In genomic region chr16:85153046-85153445, GRCh38 we compare ENCODE assay signal across 18 cellular contexts. TPM values are rescaled to one million over a fixed set of nuclear protein-coding genes. Genes with fewer than 3 reads are reported as not detected.
DNase-seq lines count a peak whose midpoint lies in the region; ATAC-seq, FAIRE-seq and TF ChIP-seq lines count a peak whose summit lies in the region.
"Had no signal": no experiment of that assay in that cellular context is flagged by ENCODE, and none has a peak within 500 bp of the region (broad histone marks: within the 10 kb centered on the region; RNA-seq: fewer than 3 reads in every experiment).

No MANE protein-coding gene starts in this region.

- H3K9me2 ChIP-seq in MM.1S (replicated peaks; ENCODE audit: insufficient read depth, low read length) = no peaks in the 10 kb centered on the region

- H3K4me1 ChIP-seq in HepG2 (ENCODE audit: insufficient read depth, low read length) (peaks cover 71% of the 10 kb centered on the region), right lobe of liver (peaks cover 0 to 27% (median 11%) of the 10 kb centered on the region in 4 donors), SJCRH30 (peaks cover 47% of the 10 kb centered on the region), esophagus muscularis mucosa (peaks cover 49 to 52% (median 51%) of the 10 kb centered on the region in 4 donors), skeletal muscle tissue (ENCODE audit: control insufficient read depth in 3 of 3, insufficient read depth in 3 of 3, low read length in 3 of 3) (peaks cover 58 to 64% (median 60%) of the 10 kb centered on the region in 3 donors), MM.1S (ENCODE audit: low read length) (no peaks in the 10 kb centered on the region)

- H3K36me3 ChIP-seq in HepG2 (replicated peaks in 1 of 2; ENCODE audit: control insufficient read depth in 1 of 2, insufficient read depth in 2 of 2, low read length in 2 of 2) (no peaks in the 10 kb centered on the region), right lobe of liver (no peaks in the 10 kb centered on the region), SJCRH30 (no peaks in the 10 kb centered on the region), esophagus muscularis mucosa (no peaks in the 10 kb centered on the region), skeletal muscle tissue (ENCODE audit: control insufficient read depth in 3 of 3, insufficient read depth in 3 of 3, low read length in 3 of 3) (no peaks in the 10 kb centered on the region), MM.1S (replicated peaks; ENCODE audit: insufficient read depth, low read length) (no peaks in the 10 kb centered on the region)
- H3K36me3 ChIP-seq: BLaER1 treated with 17β-estradiol and CSF1 and Interleukin-3, amounts not matched to agents 10 nM and 100 nM had no signal

- TF ChIP-seq CTCF in HepG2 (CRISPR knock-in tag; IDR thresholded peaks at IDR 0.05) (no peak), right lobe of liver (IDR thresholded peaks at IDR 0.05) (no peak), esophagus muscularis mucosa (IDR thresholded peaks at IDR 0.05) (no peak), MM.1S (IDR thresholded peaks at IDR 0.05; ENCODE audit: low read length) (no peak)

- 79% methylated on average over 8 of the region's 8 CpGs for WGBS in HepG2 (ENCODE audit: low lambda C conversion rate)
- WGBS in right lobe of liver (ENCODE audit: insufficient coverage, low coverage, low lambda C conversion rate, missing lambda C conversion rate) = 81% methylated on average over 7 of the region's 8 CpGs
- WGBS in esophagus muscularis mucosa = 85% methylated on average over 8 of the region's 8 CpGs

- no peak for ATAC-seq in HepG2
- no peak for ATAC-seq in right lobe of liver
- ATAC-seq: Panc1 had no signal

- TF ChIP-seq POLR2A in HepG2 (IDR thresholded peaks at IDR 0.05; ENCODE audit: insufficient read depth in 1 of 2, low read depth in 2 of 2, low read length in 2 of 2) = no peak
- TF ChIP-seq POLR2A in right lobe of liver (IDR thresholded peaks at IDR 0.05) = no peak
- no peak for TF ChIP-seq POLR2A in esophagus muscularis mucosa (IDR thresholded peaks at IDR 0.05; ENCODE audit: low read depth)

- H2AFZ ChIP-seq in HepG2 (ENCODE audit: low read length) (no peak overlapping the region), MM.1S (ENCODE audit: low read length) (no peak overlapping the region)

- TF ChIP-seq RAD21 in HepG2 (CRISPR knock-in tag; IDR thresholded peaks at IDR 0.05) = no peak

- H3K4me3 ChIP-seq in HepG2 (replicated peaks in 1 of 3; ENCODE audit: insufficient read depth in 1 of 3, low read depth in 2 of 3, low read length in 3 of 3) (no peak overlapping the region), right lobe of liver (no peak overlapping the region), SJCRH30 (no peak overlapping the region), esophagus muscularis mucosa (no peak overlapping the region), skeletal muscle tissue (ENCODE audit: low read length in 3 of 3) (peak overlapping the region in 1 of 3 donors; percentile 29), MM.1S (ENCODE audit: low read length) (no peak overlapping the region)
- H3K4me3 ChIP-seq: BLaER1 treated with 17β-estradiol and CSF1 and Interleukin-3, amounts not matched to agents 10 nM and 100 nM had no signal

- in situ Hi-C loops in HepG2 (cut with HindIII; ENCODE audit: extremely low pct_ligation_motif_present, low pct_unique_long_range_greater_than_20kb) = loop anchor here (10.0 kb wide), 1 partner anchor 62 kb away; no protein-coding TSS in a partner anchor

- CTCF ChIA-PET in HepG2 (lab: Yijun Ruan, JAX; ENCODE audit: low intra/inter-chr PET ratio, low total read pairs) = no interaction called here

- H3K9me3 ChIP-seq in HepG2 (ENCODE audit: low read length) = no peaks in the 10 kb centered on the region
- H3K9me3 ChIP-seq in right lobe of liver = no peaks in the 10 kb centered on the region
- no peaks in the 10 kb centered on the region for H3K9me3 ChIP-seq in SJCRH30 (replicated peaks)
- no peaks in the 10 kb centered on the region for H3K9me3 ChIP-seq in esophagus muscularis mucosa
- no peaks in the 10 kb centered on the region for H3K9me3 ChIP-seq in skeletal muscle tissue (ENCODE audit: control insufficient read depth in 3 of 3, low read length in 3 of 3)
- no peaks in the 10 kb centered on the region for H3K9me3 ChIP-seq in MM.1S (replicated peaks; ENCODE audit: insufficient read depth, low read length)
- H3K9me3 ChIP-seq: BLaER1 treated with 17β-estradiol and CSF1 and Interleukin-3, amounts not matched to agents 10 nM and 100 nM had no signal

- no TSS peak for BruUV-seq in HepG2 (replicated peaks; lab: Mats Ljungman, UMichigan)

- TF ChIP-seq EP300 in HepG2 (IDR thresholded peaks at IDR 0.05; ENCODE audit: low read depth in 2 of 2, low read length in 2 of 2) (no peak), HepG2 (CRISPR knock-in tag; IDR thresholded peaks at IDR 0.05; ENCODE audit: borderline replicate concordance) (no peak), esophagus muscularis mucosa (IDR thresholded peaks at IDR 0.05) (no peak)

- H3K27me3 ChIP-seq in HepG2 (ENCODE audit: control insufficient read depth in 1 of 2, insufficient read depth in 2 of 2, low read length in 2 of 2) (peaks cover 1 to 22% of the 10 kb centered on the region in 2 experiments; a peak in 4 of 5 replicates), right lobe of liver (no peaks in the 10 kb centered on the region), SJCRH30 (no peaks in the 10 kb centered on the region), esophagus muscularis mucosa (no peaks in the 10 kb centered on the region), skeletal muscle tissue (ENCODE audit: control insufficient read depth in 3 of 3, insufficient read depth in 3 of 3, low read length in 3 of 3) (no peaks in the 10 kb centered on the region), MM.1S (replicated peaks; ENCODE audit: insufficient read depth, low read length) (peaks cover 41% of the 10 kb centered on the region)
- H3K27me3 ChIP-seq: BLaER1 treated with 17β-estradiol and CSF1 and Interleukin-3, amounts not matched to agents 10 nM and 100 nM had no signal

- H3K79me2 ChIP-seq in HepG2 (ENCODE audit: insufficient read depth, low read length) (no peaks in the 10 kb centered on the region), MM.1S (ENCODE audit: low read length) (no peaks in the 10 kb centered on the region)

- FAIRE-seq in HepG2 (lab: Jason Lieb, UNC) = no peak
- FAIRE-seq: H54 had no signal

- H4K20me1 ChIP-seq in HepG2 (ENCODE audit: insufficient read depth, low read length) = no peaks in the 10 kb centered on the region
- H4K20me1 ChIP-seq in MM.1S (ENCODE audit: insufficient read depth, low read length) = no peaks in the 10 kb centered on the region
- H4K20me1 ChIP-seq: BLaER1 treated with 17β-estradiol and CSF1 and Interleukin-3, amounts not matched to agents 10 nM and 100 nM had no signal

- H3K9ac ChIP-seq in HepG2 (ENCODE audit: insufficient read depth, low read depth, low read length) (no peak overlapping the region), skeletal muscle tissue (ENCODE audit: low read depth in 1 of 3, low read length in 3 of 3) (peak overlapping the region in 2 of 3 donors; percentile 57 to 71), MM.1S (ENCODE audit: low read length) (no peak overlapping the region)
- H3K9ac ChIP-seq: BLaER1 treated with 17β-estradiol and CSF1 and Interleukin-3, amounts not matched to agents 10 nM and 100 nM had no signal

- intact Hi-C loops in HepG2 (cut with micrococcal nuclease; ENCODE audit: unreplicated experiment) = no loop called here
- intact Hi-C loops in right lobe of liver (cut with DNase I) = no loop called here
- intact Hi-C loops in esophagus muscularis mucosa (cut with DNase I) = no loop called here

- H3K4me2 ChIP-seq in HepG2 (ENCODE audit: low read depth, low read length) = peak overlapping the region; percentile 0; the same call in 1 of the 2 replicates
- no peak overlapping the region for H3K4me2 ChIP-seq in MM.1S (ENCODE audit: low read depth, low read length)

- no peak overlapping the region for H3K27ac ChIP-seq in HepG2 (ENCODE audit: extremely low read length, insufficient read depth, low read length)
- H3K27ac ChIP-seq in right lobe of liver = no peak overlapping the region
- peak overlapping the region; percentile 86; the same call in 1 of the 2 replicates for H3K27ac ChIP-seq in SJCRH30
- peak overlapping the region in 3 of 4 donors; percentile 74 to 83 (median 78) for H3K27ac ChIP-seq in esophagus muscularis mucosa (replicated peaks in 1 of 4)
- peak overlapping the region; percentile 97 for H3K27ac ChIP-seq in skeletal muscle tissue (ENCODE audit: low read depth, low read length)
- H3K27ac ChIP-seq in MM.1S (ENCODE audit: low read length) = no peak overlapping the region
- H3K27ac ChIP-seq: BLaER1 treated with 17β-estradiol and CSF1 and Interleukin-3, amounts not matched to agents 10 nM and 100 nM had no signal

- H3F3A ChIP-seq in MM.1S (ENCODE audit: insufficient read depth, low read length) = no peaks in the 10 kb centered on the region

- POLR2A ChIA-PET in HepG2 (lab: Yijun Ruan, JAX) = interaction anchor here (3.0 kb wide), 3 partner anchors 11 to 17 kb away, joined by 16 to 24 read pairs (median 21); no protein-coding TSS in a partner anchor

- DNase-seq in HepG2 (ENCODE audit: low spot score) = no peak
- no peak for DNase-seq in right lobe of liver
- DNase-seq in SJCRH30 = no peak
- no peak for DNase-seq in esophagus muscularis mucosa (ENCODE audit: extremely low spot score)
- no peak for DNase-seq in MM.1S
- DNase-seq in hypothalamus (lab: John Stamatoyannopoulos, UW) = no peak
- DNase-seq in central memory CD4-positive, alpha-beta T cell = no peak
- DNase-seq: ACHN; CD4-positive, alpha-beta memory T cell; DND-41; KG1; NCI-H1105; NCI-H2081 treated with DMSO at 0.1 percent for 48 hours; SW 1271 had no signal

RNA-seq across cellular contexts. Expression of gene CIBAR2, which starts 40.8 kb away (rescaled TPM):
- total RNA-seq in HepG2 (2016; rRNA removed; fragmentation: Illumina TruSeq; extraction: Trizol) (not detected in 2 replicates), right lobe of liver (not detected), esophagus muscularis mucosa (not detected), skeletal muscle tissue (not detected)
- total RNA-seq in HepG2 (2016; cell fraction: cytosol; rRNA removed; fragmentation: Illumina TruSeq; extraction: Trizol; ENCODE audit: low read depth) = not detected in 2 replicates
- not detected in 2 replicates for total RNA-seq in HepG2 (2016; cell fraction: insoluble cytoplasmic fraction; rRNA removed; fragmentation: Illumina TruSeq; extraction: Trizol)
- not detected in 2 replicates for total RNA-seq in HepG2 (2016; cell fraction: membrane; rRNA removed; fragmentation: Illumina TruSeq; extraction: Trizol)
- not detected in 2 replicates for total RNA-seq in HepG2 (2016; cell fraction: nucleus; rRNA removed; fragmentation: Illumina TruSeq; extraction: Trizol)
- polyA plus RNA-seq in HepG2 (2011; rRNA removed) = not detected in 2 replicates
- polyA plus RNA-seq in HepG2 (2011; cell fraction: cytosol; rRNA removed) = not detected in 2 replicates
- polyA plus RNA-seq in HepG2 (2011; cell fraction: nucleus; rRNA removed) = not detected in 2 replicates
- not detected in 2 replicates for polyA plus RNA-seq in HepG2 (2012)
- polyA plus RNA-seq in HepG2 (2016; cell fraction: cytosol; fragmentation: Illumina TruSeq; extraction: Trizol; ENCODE audit: low read depth) = not detected in 2 replicates
- polyA plus RNA-seq in HepG2 (2016; cell fraction: insoluble cytoplasmic fraction; fragmentation: Illumina TruSeq; extraction: Trizol; ENCODE audit: low read depth) = not detected in 2 replicates
- polyA plus RNA-seq in HepG2 (2016; cell fraction: membrane; fragmentation: Illumina TruSeq; extraction: Trizol; ENCODE audit: low read depth) = not detected in 2 replicates
- not detected in 2 replicates for polyA plus RNA-seq in HepG2 (2016; cell fraction: nucleus; fragmentation: Illumina TruSeq; extraction: Trizol; ENCODE audit: insufficient read depth, low read depth)
- not detected in 2 replicates for polyA minus RNA-seq in HepG2 (2011; rRNA and poly(A)+ RNA removed; ENCODE audit: low replicate concordance)
- polyA minus RNA-seq in HepG2 (2011; cell fraction: cytosol; rRNA and poly(A)+ RNA removed) = not detected in 2 replicates
- polyA minus RNA-seq in HepG2 (2011; cell fraction: nucleus; rRNA and poly(A)+ RNA removed) = not detected in 2 replicates
- total RNA-seq in SJCRH30 (2014; rRNA removed; shearing (Covaris generic)) = 0.04 and 0.41 TPM in 2 replicates
- total RNA-seq: CD4-positive, alpha-beta memory T cell had no signal
- polyA plus RNA-seq: CD4-positive, alpha-beta memory T cell had no signal

Comparison
In these comparisons a context has a peak if more than half of its experiments do, and no peak if none do; other contexts are left out.
1. H3K27ac ChIP-seq: peak in SJCRH30 (single experiment), esophagus muscularis mucosa (3 of 4) and skeletal muscle tissue (single experiment); none in HepG2 (single experiment), right lobe of liver (0 of 3) and MM.1S (single experiment).
2. H3K9ac ChIP-seq: peak in skeletal muscle tissue (2 of 3); none in HepG2 (single experiment) and MM.1S (single experiment).